8 cellular contexts compared by ENCODE assay signal in the genomic region with DNA sequence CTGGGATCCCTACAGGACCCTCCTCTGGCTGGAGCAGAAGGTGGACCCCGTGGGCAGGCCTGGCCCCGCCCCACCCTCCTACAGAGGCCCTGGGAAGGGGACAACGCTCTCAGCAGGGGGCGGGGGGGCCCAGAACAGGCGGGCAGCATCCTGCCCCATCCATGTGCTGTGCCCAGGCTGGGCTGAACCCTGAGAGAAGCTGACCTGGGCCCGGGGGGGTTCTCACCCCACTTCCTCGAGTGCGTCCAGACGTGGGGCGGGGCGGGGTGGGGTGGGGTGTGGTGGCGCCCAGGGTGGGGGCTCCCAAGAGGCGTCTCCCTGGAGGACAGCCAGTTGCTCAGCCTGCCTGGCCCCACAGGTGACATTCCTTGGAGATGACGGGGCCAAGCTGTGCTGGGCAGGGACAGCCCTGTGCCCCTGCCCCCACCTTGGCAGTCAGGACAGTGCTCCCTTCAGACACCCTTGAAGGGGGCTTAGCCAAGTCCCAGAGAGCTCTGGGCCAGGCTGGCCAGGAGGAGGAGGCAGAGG. TPM values are rescaled to one million over a fixed set of nuclear protein-coding genes. Genes with fewer than 3 reads are reported as not detected.
A peak's percentile ranks its signal among the peaks of the same experiment; 100 is the strongest.
DNase-seq lines count a peak whose midpoint lies in the region; ATAC-seq and TF ChIP-seq lines count a peak whose summit lies in the region.

No MANE protein-coding gene starts in this region.

- peak; percentile 2 for ATAC-seq in GM19397 (IDR thresholded peaks at IDR 0.05; ENCODE audit: unreplicated experiment)
- peak; percentile 2 to 34 for ATAC-seq in natural killer cell treated with Interleukin-12 subunit alpha and Interleukin-12 subunit beta and Interleukin-15 and Interleukin-18, amount 100 ng/mL, for 72 hours
- no peak for ATAC-seq in HG03175 (IDR thresholded peaks at IDR 0.05; ENCODE audit: unreplicated experiment)

- H3F3A ChIP-seq in neural progenitor cell (ENCODE audit: low read depth), result peaks cover 20% of the 10 kb centered on the region

- H3K27ac Mint-ChIP-seq in IgD-negative memory B cell, result peak overlapping the region; percentile 85 to 93 (median 89)
- peak overlapping the region; percentile 90 for H3K27ac Mint-ChIP-seq in dendritic cell treated with granulocyte-macrophage colony-stimulating factor and Interleukin-4, amounts not matched to agents 40 ng/mL and 50 ng/mL, for 4 days
- H3K27ac Mint-ChIP-seq in natural killer cell treated with Interleukin-12 subunit alpha and Interleukin-12 subunit beta and Interleukin-15 and Interleukin-18, amount 100 ng/mL, for 72 hours, result peak overlapping the region; percentile 81 to 93
- H3K27ac Mint-ChIP-seq in neural progenitor cell, result no peak overlapping the region

- H3K9me3 Mint-ChIP-seq in IgD-negative memory B cell (no peaks in the 10 kb centered on the region), neural progenitor cell (no peaks in the 10 kb centered on the region)
- no peaks in the 10 kb centered on the region for H3K9me3 Mint-ChIP-seq in dendritic cell treated with granulocyte-macrophage colony-stimulating factor and Interleukin-4, amounts not matched to agents 40 ng/mL and 50 ng/mL, for 4 days
- H3K9me3 Mint-ChIP-seq in natural killer cell treated with Interleukin-12 subunit alpha and Interleukin-12 subunit beta and Interleukin-15 and Interleukin-18, amount 100 ng/mL, for 72 hours, result no peaks in the 10 kb centered on the region

- no peak for TF ChIP-seq CTCF in neural progenitor cell (IDR thresholded peaks at IDR 0.05)

- no peak for DNase-seq in natural killer cell treated with Interleukin-12 subunit alpha and Interleukin-12 subunit beta and Interleukin-15 and Interleukin-18, amount 100 ng/mL, for 72 hours (ENCODE audit: low spot score)
- DNase-seq in DMS114 treated with DMSO at 0.1 percent for 48 hours (lab: John Stamatoyannopoulos, UW; ENCODE audit: unreplicated experiment) (no peak), neural progenitor cell (ENCODE audit: low spot score) (no peak), globus pallidus (ENCODE audit: low spot score) (no peak)

- H3K36me3 Mint-ChIP-seq in IgD-negative memory B cell (peaks cover 1% of the 10 kb centered on the region), neural progenitor cell (peaks cover 3% of the 10 kb centered on the region)
- H3K36me3 Mint-ChIP-seq in dendritic cell treated with granulocyte-macrophage colony-stimulating factor and Interleukin-4, amounts not matched to agents 40 ng/mL and 50 ng/mL, for 4 days (ENCODE audit: low read depth), result peaks cover 86% of the 10 kb centered on the region
- no peaks in the 10 kb centered on the region for H3K36me3 Mint-ChIP-seq in natural killer cell treated with Interleukin-12 subunit alpha and Interleukin-12 subunit beta and Interleukin-15 and Interleukin-18, amount 100 ng/mL, for 72 hours

- no peaks in the 10 kb centered on the region for H3K4me1 ChIP-seq in neural progenitor cell

- no peaks in the 10 kb centered on the region for H3K27me3 Mint-ChIP-seq in IgD-negative memory B cell
- no peaks in the 10 kb centered on the region for H3K27me3 Mint-ChIP-seq in dendritic cell treated with granulocyte-macrophage colony-stimulating factor and Interleukin-4, amounts not matched to agents 40 ng/mL and 50 ng/mL, for 4 days
- no peaks in the 10 kb centered on the region for H3K27me3 Mint-ChIP-seq in natural killer cell treated with Interleukin-12 subunit alpha and Interleukin-12 subunit beta and Interleukin-15 and Interleukin-18, amount 100 ng/mL, for 72 hours
- peaks cover 2% of the 10 kb centered on the region for H3K27me3 Mint-ChIP-seq in neural progenitor cell (ENCODE audit: insufficient read depth, low read depth)

- H3K4me3 Mint-ChIP-seq in IgD-negative memory B cell (peak overlapping the region; percentile 89 to 98 (median 95)), neural progenitor cell (no peak overlapping the region)
- H3K4me3 Mint-ChIP-seq in dendritic cell treated with granulocyte-macrophage colony-stimulating factor and Interleukin-4, amounts not matched to agents 40 ng/mL and 50 ng/mL, for 4 days, result peak overlapping the region; percentile 93
- peak overlapping the region; percentile 89 for H3K4me3 Mint-ChIP-seq in natural killer cell treated with Interleukin-12 subunit alpha and Interleukin-12 subunit beta and Interleukin-15 and Interleukin-18, amount 100 ng/mL, for 72 hours

- no peak overlapping the region for H3K9ac ChIP-seq in neural progenitor cell

- no peaks in the 10 kb centered on the region for H3K9me3 ChIP-seq in neural progenitor cell (ENCODE audit: low read depth)

- H3K36me3 ChIP-seq in neural progenitor cell, result no peaks in the 10 kb centered on the region

- no peak overlapping the region for H3K4me2 ChIP-seq in neural progenitor cell

- no peaks in the 10 kb centered on the region for H3K79me2 ChIP-seq in neural progenitor cell (ENCODE audit: low read depth)

- peaks cover 12 to 14% (median 12%) of the 10 kb centered on the region in 3 donors for H3K4me1 Mint-ChIP-seq in IgD-negative memory B cell
- H3K4me1 Mint-ChIP-seq in dendritic cell treated with granulocyte-macrophage colony-stimulating factor and Interleukin-4, amounts not matched to agents 40 ng/mL and 50 ng/mL, for 4 days (ENCODE audit: low read depth), result peaks cover 64% of the 10 kb centered on the region
- peaks cover 6 to 13% of the 10 kb centered on the region in 2 donors for H3K4me1 Mint-ChIP-seq in natural killer cell treated with Interleukin-12 subunit alpha and Interleukin-12 subunit beta and Interleukin-15 and Interleukin-18, amount 100 ng/mL, for 72 hours (ENCODE audit: low read depth in 2 of 2)
- peaks cover 6% of the 10 kb centered on the region for H3K4me1 Mint-ChIP-seq in neural progenitor cell

- H4K20me1 ChIP-seq in neural progenitor cell (ENCODE audit: low read depth), result peaks cover 6% of the 10 kb centered on the region

- intact Hi-C loops in dendritic cell treated with granulocyte-macrophage colony-stimulating factor and Interleukin-4, amounts not matched to agents 40 ng/mL and 50 ng/mL, for 4 days (cut with micrococcal nuclease), result loop anchor here (1.0 kb wide), 1 partner anchor 11 kb away; a partner anchor contains a TSS

- no peak overlapping the region for H2AFZ ChIP-seq in neural progenitor cell (replicated peaks)

- H3K4me3 ChIP-seq in neural progenitor cell, result no peak overlapping the region

- H3K27ac ChIP-seq in neural progenitor cell, result no peak overlapping the region

- H3K27me3 ChIP-seq in neural progenitor cell, result no peaks in the 10 kb centered on the region

RNA-seq across cellular contexts. Expression of a gene that starts 0.4 kb away (rescaled TPM):
- polyA plus RNA-seq in IgD-negative memory B cell, result 42.0 TPM
- 100 to 1,000 TPM; 270 to 289 TPM for total RNA-seq in natural killer cell treated with Interleukin-12 subunit alpha and Interleukin-12 subunit beta and Interleukin-15 and Interleukin-18, amount 100 ng/mL, for 72 hours
- total RNA-seq in neural progenitor cell (ENCODE audit: low replicate concordance), result 0.09 and 0.96 TPM in 2 replicates

RNA-seq across cellular contexts. Expression of a gene that starts 10.5 kb away (rescaled TPM):
- polyA plus RNA-seq in IgD-negative memory B cell, result 131 TPM
- 100 to 1,000 TPM in 1 of 2 donors, 10 to 100 TPM in 1; 73.8 to 101 TPM for total RNA-seq in natural killer cell treated with Interleukin-12 subunit alpha and Interleukin-12 subunit beta and Interleukin-15 and Interleukin-18, amount 100 ng/mL, for 72 hours
- 20.9 and 23.8 TPM in 2 replicates for total RNA-seq in neural progenitor cell (ENCODE audit: low replicate concordance)

RNA-seq across cellular contexts. Expression of a gene that starts 33.8 kb away (rescaled TPM):
- polyA plus RNA-seq in IgD-negative memory B cell, result 12.4 TPM
- total RNA-seq in natural killer cell treated with Interleukin-12 subunit alpha and Interleukin-12 subunit beta and Interleukin-15 and Interleukin-18, amount 100 ng/mL, for 72 hours, result 1 to 10 TPM; 1.6 to 2.1 TPM
- total RNA-seq in neural progenitor cell (ENCODE audit: low replicate concordance), result 0.90 and 1.3 TPM in 2 replicates

RNA-seq across cellular contexts. Expression of a gene that starts 52.2 kb away (rescaled TPM):
- 25.0 TPM for polyA plus RNA-seq in IgD-negative memory B cell
- total RNA-seq in natural killer cell treated with Interleukin-12 subunit alpha and Interleukin-12 subunit beta and Interleukin-15 and Interleukin-18, amount 100 ng/mL, for 72 hours, result 10 to 100 TPM; 17.2 to 42.1 TPM
- total RNA-seq in neural progenitor cell (ENCODE audit: low replicate concordance), result 17.2 and 36.3 TPM in 2 replicates

RNA-seq across cellular contexts. Expression of a gene that starts 60.0 kb away (rescaled TPM):
- polyA plus RNA-seq in IgD-negative memory B cell, result 28.6 TPM
- 10 to 100 TPM; 30.6 to 39.8 TPM for total RNA-seq in natural killer cell treated with Interleukin-12 subunit alpha and Interleukin-12 subunit beta and Interleukin-15 and Interleukin-18, amount 100 ng/mL, for 72 hours
- total RNA-seq in neural progenitor cell (ENCODE audit: low replicate concordance), result 38.5 and 43.0 TPM in 2 replicates

Comparison
In these comparisons a context has a peak if more than half of its experiments do, and no peak if none do; other contexts are left out.
1. RNA of a gene that starts 0.4 kb away (total RNA-seq): 270 to 289 TPM in natural killer cell treated with Interleukin-12 subunit alpha and Interleukin-12 subunit beta and Interleukin-15 and Interleukin-18, amount 100 ng/mL, for 72 hours; 0.09 to 0.96 TPM in neural progenitor cell; every median in the first group is over 100 times any median in the second.